8 cellular contexts compared by ENCODE assay signal in the genomic region with DNA sequence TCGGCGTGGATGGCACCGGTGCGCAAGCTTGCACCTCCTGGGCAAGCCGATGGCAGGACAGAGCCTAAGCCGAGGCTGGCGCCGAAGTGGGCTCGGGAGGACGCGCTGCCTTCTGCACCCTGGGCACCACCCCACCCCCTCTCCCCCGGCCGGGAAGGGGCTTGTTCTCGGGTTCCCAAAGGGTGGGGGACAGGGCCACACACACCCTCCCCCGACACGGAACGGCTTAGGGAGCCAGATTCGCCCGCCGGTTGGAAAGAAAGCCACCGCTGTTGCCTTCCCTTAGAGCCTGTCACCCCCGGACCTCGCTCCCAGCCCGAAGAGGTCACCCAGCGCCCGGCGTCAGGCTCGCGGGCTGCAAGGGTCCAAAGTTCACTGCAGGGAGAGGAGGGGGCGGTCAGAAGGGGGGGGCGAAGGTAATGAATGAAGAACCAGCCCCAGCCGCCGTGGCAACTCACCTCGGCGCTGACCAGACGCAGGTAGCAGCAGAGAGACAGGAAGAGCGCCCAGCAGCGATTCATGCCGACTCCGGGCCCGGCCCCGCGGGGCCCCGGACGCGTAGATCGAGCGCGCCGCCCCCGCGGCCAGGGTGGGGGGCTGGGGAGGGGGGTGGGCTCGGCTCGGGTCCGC. TPM values are rescaled to one million over a fixed set of nuclear protein-coding genes. Genes with fewer than 3 reads are reported as not detected.
DNase-seq lines count a peak whose midpoint lies in the region; ATAC-seq and TF ChIP-seq lines count a peak whose summit lies in the region.

No MANE protein-coding gene starts in this region.

- H3K4me1 Mint-ChIP-seq in T-helper 17 cell (peaks cover 44% of the 10 kb centered on the region), progenitor cell of endocrine pancreas (ENCODE audit: low read depth) (peaks cover 21% of the 10 kb centered on the region)

- no peak for TF ChIP-seq CTCF in GM06990 (IDR thresholded peaks at IDR 0.05; ENCODE audit: insufficient read depth, low read length, poor library complexity, severe bottlenecking)
- no peak for TF ChIP-seq CTCF in fibroblast of villous mesenchyme (IDR thresholded peaks at IDR 0.05; ENCODE audit: insufficient read depth, low read depth, low read length)
- no peak for TF ChIP-seq CTCF in progenitor cell of endocrine pancreas (IDR thresholded peaks at IDR 0.05; ENCODE audit: unreplicated experiment)

- H3K36me3 Mint-ChIP-seq in T-helper 17 cell (ENCODE audit: low read depth): no peaks in the 10 kb centered on the region
- H3K36me3 Mint-ChIP-seq in progenitor cell of endocrine pancreas (ENCODE audit: insufficient read depth): no peaks in the 10 kb centered on the region

- H3K4me3 ChIP-seq in GM06990 (replicated peaks; ENCODE audit: low read depth, low read length): peak overlapping the region; percentile 4
- peak overlapping the region; percentile 63 for H3K4me3 ChIP-seq in fibroblast of villous mesenchyme (ENCODE audit: low read depth, low read length)

- ATAC-seq in T-helper 17 cell (peak; percentile 2), GM18907 (IDR thresholded peaks at IDR 0.05; ENCODE audit: unreplicated experiment) (no peak)

- H3K27me3 Mint-ChIP-seq in T-helper 17 cell (peaks cover 7% of the 10 kb centered on the region), progenitor cell of endocrine pancreas (peaks cover 27% of the 10 kb centered on the region)

- no peaks in the 10 kb centered on the region for H3K9me3 Mint-ChIP-seq in progenitor cell of endocrine pancreas (ENCODE audit: low read depth)

- H3K27ac Mint-ChIP-seq in T-helper 17 cell (peak overlapping the region; percentile 79), progenitor cell of endocrine pancreas (peak overlapping the region; percentile 87)

- DNase-seq in GM06990 (ENCODE audit: extremely low read depth, insufficient read length) (no peak), T-helper 17 cell (no peak), fibroblast of villous mesenchyme (ENCODE audit: low read depth) (no peak), progenitor cell of endocrine pancreas (ENCODE audit: low spot score, unreplicated experiment) (peak; percentile 56), HUDEP-2 (lab: John Stamatoyannopoulos, UW; ENCODE audit: unreplicated experiment in 76 of 76) (no peak), NCI-H510A treated with DMSO at 0.1 percent for 48 hours (lab: John Stamatoyannopoulos, UW) (no peak), UCSD-AML1 (lab: John Stamatoyannopoulos, UW; ENCODE audit: unreplicated experiment) (no peak)

- peaks cover 1% of the 10 kb centered on the region; the same call in 1 of the 2 replicates for H3K27me3 ChIP-seq in GM06990 (replicated peaks; ENCODE audit: control insufficient read depth, insufficient read depth, low read length)

- H3K4me3 Mint-ChIP-seq in T-helper 17 cell: peak overlapping the region; percentile 94
- H3K4me3 Mint-ChIP-seq in progenitor cell of endocrine pancreas (ENCODE audit: low read depth): peak overlapping the region; percentile 83

- no peaks in the 10 kb centered on the region for H3K36me3 ChIP-seq in GM06990 (ENCODE audit: control insufficient read depth, insufficient read depth, low read length)

- H3K9me3 ChIP-seq in T-helper 17 cell (ENCODE audit: control insufficient read depth, low read length, poor library complexity, severe bottlenecking): no peaks in the 10 kb centered on the region

RNA-seq across cellular contexts. Expression of a gene that starts 1.2 kb away (rescaled TPM):
- 1 to 10 TPM; 2.8 to 4.4 TPM for total RNA-seq in T-helper 17 cell
- 7.7 and 11.7 TPM in 2 replicates for total RNA-seq in fibroblast of villous mesenchyme
- total RNA-seq in progenitor cell of endocrine pancreas: 6.7 and 7.1 TPM in 2 replicates
